14 cellular contexts compared by ENCODE assay signal in the genomic region with DNA sequence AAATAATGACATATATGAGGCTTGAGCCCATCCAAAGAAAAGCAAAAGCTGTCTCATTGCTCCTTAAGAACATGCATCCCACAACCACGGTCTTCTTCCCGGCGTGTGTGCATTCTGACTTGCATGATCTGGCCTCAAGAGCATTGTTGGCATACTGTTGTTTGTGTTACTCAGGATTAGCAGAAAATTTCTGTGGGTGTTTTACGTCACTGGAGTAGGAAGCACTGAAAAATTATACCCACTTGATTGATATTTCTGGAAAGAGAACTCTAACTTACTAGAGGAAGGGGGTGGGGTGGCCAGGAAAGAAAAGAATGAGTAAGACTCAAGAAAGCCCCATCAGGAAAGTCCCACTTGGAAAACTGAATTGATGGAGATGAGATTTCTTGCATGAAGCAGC.
DNase-seq lines count a peak whose midpoint lies in the region; ATAC-seq and TF ChIP-seq lines count a peak whose summit lies in the region.
"Had no signal": no experiment of that assay in that cellular context is flagged by ENCODE, and none has a peak within 500 bp of the region (broad histone marks: within the 10 kb centered on the region; RNA-seq: fewer than 3 reads in every experiment).

No MANE protein-coding gene starts in this region.

- no peaks in the 10 kb centered on the region for H3K27me3 Mint-ChIP-seq in T-helper 1 cell treated with Interleukin-12 subunit alpha and Interleukin-12 subunit beta and Interleukin-4 antibody, amounts not matched to agents 30 μg/mL and 1 μg/mL, for 36 hours (ENCODE audit: low read depth)

- H3K9me3 Mint-ChIP-seq in T-helper 1 cell treated with Interleukin-12 subunit alpha and Interleukin-12 subunit beta and Interleukin-4 antibody, amounts not matched to agents 30 μg/mL and 1 μg/mL, for 36 hours, result peaks cover 19% of the 10 kb centered on the region
- H3K9me3 Mint-ChIP-seq: nephron had no signal

- H3K4me1 Mint-ChIP-seq in T-helper 1 cell treated with Interleukin-12 subunit alpha and Interleukin-12 subunit beta and Interleukin-4 antibody, amounts not matched to agents 30 μg/mL and 1 μg/mL, for 36 hours (ENCODE audit: low read depth), result peaks cover 48% of the 10 kb centered on the region

- H3K4me3 ChIP-seq in foreskin fibroblast (ENCODE audit: low read depth in 1 of 2, low read length in 2 of 2), result no peak overlapping the region
- H3K4me3 ChIP-seq: coronary artery, thyroid gland had no signal

- no peak for DNase-seq in T-helper 1 cell
- peak; percentile 46 for DNase-seq in amniotic epithelial cell (ENCODE audit: low read depth)
- peak; percentile 71 to 77 for DNase-seq in foreskin fibroblast
- no peak for DNase-seq in stimulated activated CD4-positive, alpha-beta T cell treated with anti-CD3 and anti-CD28 coated beads, Interleukin-4, amount 100 ng/mL, for 1 hour
- no peak for DNase-seq in occipital lobe (lab: John Stamatoyannopoulos, UW)
- no peak for DNase-seq in stimulated activated CD4-positive, alpha-beta T cell treated with anti-CD3 and anti-CD28 coated beads, Interleukin-2, amount 100 ng/mL, for 48 hours
- DNase-seq: activated naive CD4-positive, alpha-beta T cell treated with anti-CD3 and anti-CD28 coated beads, Interleukin-2, amount 50 U/mL, for 16 hours; NCI-H1436; NCI-H526; thyroid gland had no signal

- peak overlapping the region; percentile 65 for H3K27ac Mint-ChIP-seq in T-helper 1 cell treated with Interleukin-12 subunit alpha and Interleukin-12 subunit beta and Interleukin-4 antibody, amounts not matched to agents 30 μg/mL and 1 μg/mL, for 36 hours
- H3K27ac Mint-ChIP-seq: nephron had no signal

- no peak for TF ChIP-seq CTCF in foreskin fibroblast (IDR thresholded peaks at IDR 0.05; ENCODE audit: low read depth, low read length)

- ATAC-seq in HG03045 (IDR thresholded peaks at IDR 0.05; ENCODE audit: unreplicated experiment), result no peak

- peaks cover 27% of the 10 kb centered on the region for H3K36me3 Mint-ChIP-seq in T-helper 1 cell treated with Interleukin-12 subunit alpha and Interleukin-12 subunit beta and Interleukin-4 antibody, amounts not matched to agents 30 μg/mL and 1 μg/mL, for 36 hours (ENCODE audit: low read depth)

- peak overlapping the region; percentile 11 for H3K4me3 Mint-ChIP-seq in T-helper 1 cell treated with Interleukin-12 subunit alpha and Interleukin-12 subunit beta and Interleukin-4 antibody, amounts not matched to agents 30 μg/mL and 1 μg/mL, for 36 hours
- H3K4me3 Mint-ChIP-seq: nephron had no signal

Comparison
In these comparisons a context has a peak if more than half of its experiments do, and no peak if none do; other contexts are left out.
1. DNase-seq: peak in amniotic epithelial cell (single experiment) and foreskin fibroblast (2 of 2); none in T-helper 1 cell (0 of 5), stimulated activated CD4-positive, alpha-beta T cell treated with anti-CD3 and anti-CD28 coated beads, Interleukin-4, amount 100 ng/mL, for 1 hour (single experiment), occipital lobe (single experiment) and stimulated activated CD4-positive, alpha-beta T cell treated with anti-CD3 and anti-CD28 coated beads, Interleukin-2, amount 100 ng/mL, for 48 hours (0 of 2).